In the genomic region with DNA sequence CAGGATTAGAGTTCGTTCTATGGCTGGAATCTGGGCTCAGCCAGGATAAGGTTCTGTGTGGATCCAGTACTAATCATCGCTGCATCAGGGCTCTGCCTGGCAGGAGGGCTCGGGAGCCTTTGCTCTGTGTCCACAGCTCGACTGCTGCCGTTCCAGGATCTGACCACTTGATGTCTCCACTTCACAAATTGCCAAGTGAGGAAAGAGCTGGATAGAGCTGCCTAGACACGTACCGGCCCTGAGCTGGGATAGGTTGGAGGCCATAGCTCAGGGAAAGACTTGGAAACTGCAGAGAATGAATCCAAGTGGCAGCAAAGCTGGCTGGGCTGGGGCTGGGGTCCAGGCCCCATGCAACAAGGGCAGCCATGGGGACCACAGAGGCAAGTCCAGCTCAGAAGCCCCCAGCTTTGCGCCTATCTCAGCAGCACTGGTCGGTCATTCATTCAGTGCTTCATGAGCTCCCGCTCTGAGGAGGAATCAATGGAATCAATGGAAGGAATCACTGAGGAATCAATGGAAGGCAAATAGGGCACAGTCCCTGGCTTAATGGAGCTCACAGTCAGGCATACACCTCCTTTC, we compare ENCODE assay signal across 8 cellular contexts. TPM values are rescaled to one million over a fixed set of nuclear protein-coding genes. Genes with fewer than 3 reads are reported as not detected.
A peak's percentile ranks its signal among the peaks of the same experiment; 100 is the strongest.
DNase-seq lines count a peak whose midpoint lies in the region; ATAC-seq, FAIRE-seq and TF ChIP-seq lines count a peak whose summit lies in the region.

No MANE protein-coding gene starts in this region.

- H3K23me2 ChIP-seq in H1 (ENCODE audit: low read depth, low read length): no peaks in the 10 kb centered on the region

- no peaks in the 10 kb centered on the region for H3K27me3 ChIP-seq in H1 (replicated peaks in 1 of 4; ENCODE audit: control insufficient read depth in 3 of 4, extremely low read depth in 1 of 4, insufficient read depth in 3 of 4, low read length in 3 of 4)

- ATAC-seq in GM21367 (IDR thresholded peaks at IDR 0.05; ENCODE audit: unreplicated experiment): peak; percentile 37

- H3K79me2 ChIP-seq in H1 (ENCODE audit: control insufficient read depth in 1 of 2, insufficient read depth in 2 of 2, low read length in 2 of 2): no peaks in the 10 kb centered on the region

- POLR2A ChIA-PET in H1 (lab: Charles Lee; ENCODE audit: partially characterized antibody): interaction anchor here (0.6 to 1.5 kb wide), 4 partner anchors 9 to 40 kb away, joined by 3 to 5 read pairs (median 3); a partner anchor contains a TSS

- no peak overlapping the region for H4K8ac ChIP-seq in H1 (ENCODE audit: extremely low read depth, insufficient read depth, low read length)

- H4K20me1 ChIP-seq in H1 (replicated peaks in 1 of 2; ENCODE audit: control insufficient read depth in 1 of 2, insufficient read depth in 2 of 2, low read length in 2 of 2): no peaks in the 10 kb centered on the region

- H2BK120ac ChIP-seq in H1 (replicated peaks; ENCODE audit: low read depth, low read length): no peak overlapping the region

- H4K5ac ChIP-seq in H1 (ENCODE audit: insufficient read length, low read depth, low read length): no peak overlapping the region

- WGBS in H1 (ENCODE audit: extremely low coverage in 1 of 2, insufficient coverage in 1 of 2, insufficient read length in 1 of 2, insufficient replicate concordance in 2 of 2, low coverage in 1 of 2, low lambda C conversion rate in 2 of 2, missing lambda C conversion rate in 1 of 2), 2 experiments: 41% methylated on average over 10 of the region's 10 CpGs; no CpG with 5 or more reads in 1 of the 2 experiments

- H3K36me3 ChIP-seq in H1 (ENCODE audit: control insufficient read depth in 2 of 4, insufficient read depth in 4 of 4, low read length in 3 of 4): no peaks in the 10 kb centered on the region

- H3K4me3 ChIP-seq in H1 (ENCODE audit: extremely low read depth in 1 of 4, insufficient read depth in 2 of 4, low read depth in 3 of 4, low read length in 4 of 4): no peak overlapping the region

- peak; percentile 45 for FAIRE-seq in H1 (lab: Jason Lieb, UNC)

- no peak overlapping the region for H3K23ac ChIP-seq in H1 (ENCODE audit: insufficient read length)

- H2AFZ ChIP-seq in H1 (ENCODE audit: low read length): peak overlapping the region; percentile 86

- H3K18ac ChIP-seq in H1 (ENCODE audit: extremely low read depth, low read length): no peak overlapping the region; the same call in 1 of the 2 replicates

- H3K27ac ChIP-seq in H1 (ENCODE audit: low read depth, low read length): no peak overlapping the region

- H3K4me1 ChIP-seq in H1 (replicated peaks in 1 of 4; ENCODE audit: control insufficient read depth in 3 of 4, insufficient read depth in 4 of 4, low read length in 3 of 4): peaks cover 0 to 3% (median 1%) of the 10 kb centered on the region in 4 experiments; a peak in 4 of 7 replicates

- no peaks in the 10 kb centered on the region for H3K9me3 ChIP-seq in H1 (ENCODE audit: insufficient read depth in 2 of 2, low read depth in 1 of 2, low read length in 1 of 2)

- H3K4ac ChIP-seq in H1 (replicated peaks; ENCODE audit: insufficient read length, low read depth, low read length): no peak overlapping the region

- TF ChIP-seq CTCF in H1 (IDR thresholded peaks at IDR 0.05; ENCODE audit: control extremely low read depth in 1 of 3, insufficient read depth in 1 of 3, low read depth in 1 of 3, low read length in 3 of 3): peak; percentile 75 to 93 (median 86)

- no peak overlapping the region for H2BK15ac ChIP-seq in H1 (ENCODE audit: low read length)

- no peak overlapping the region for H3K56ac ChIP-seq in H1 (replicated peaks; ENCODE audit: insufficient read length, low read depth, low read length)

- CTCF ChIA-PET in H1 (lab: Charles Lee; ENCODE audit: partially characterized antibody): interaction anchor here (0.6 to 6.4 kb wide), 42 partner anchors 8 to 1782 kb away, joined by 3 to 55 read pairs (median 5); a partner anchor contains a TSS

- peak overlapping the region; percentile 46 for H4K91ac ChIP-seq in H1 (replicated peaks; ENCODE audit: insufficient read length, low read length)

- peak; percentile 69 for DNase-seq in COLO668 (lab: John Stamatoyannopoulos, UW; ENCODE audit: unreplicated experiment)
- peak; percentile 84 for DNase-seq in HT1080 (ENCODE audit: low read depth)
- peak; percentile 76 for DNase-seq in NOMO-1 treated with dmso at 0.1 percent for 144 hours (lab: John Stamatoyannopoulos, UW; ENCODE audit: unreplicated experiment)
- DNase-seq in activated CD8-positive, alpha-beta memory T cell treated with anti-CD3 and anti-CD28 coated beads for 24 hours: peak; percentile 81
- DNase-seq in H1 (ENCODE audit: low read depth in 1 of 2, low spot score in 2 of 2): peak; percentile 70 to 79
- peak; percentile 24 for DNase-seq in middle frontal gyrus (ENCODE audit: extremely low spot score, low spot score)
- DNase-seq in stimulated activated CD8-positive, alpha-beta memory T cell treated with anti-CD3 and anti-CD28 coated beads, Interleukin-4, amount 100 ng/mL, for 48 hours: peak; percentile 80

- TF ChIP-seq RAD21 in H1 (IDR thresholded peaks at IDR 0.05 in 1 of 2, conservative IDR thresholded peaks at IDR 0.05 in 1 of 2; ENCODE audit: low read depth in 2 of 2, low read length in 2 of 2): peak; percentile 85 to 92

- TF ChIP-seq POLR2A in H1 (IDR thresholded peaks at IDR 0.05; ENCODE audit: control extremely low read depth in 1 of 2, low read depth in 2 of 2, low read length in 2 of 2): no peak

- no peak overlapping the region for H2AK5ac ChIP-seq in H1 (ENCODE audit: low read depth, low read length)

- no peak overlapping the region for H3K4me2 ChIP-seq in H1 (ENCODE audit: insufficient read depth in 1 of 2, low read depth in 2 of 2, low read length in 2 of 2)

- H3K14ac ChIP-seq in H1 (ENCODE audit: insufficient read length): no peak overlapping the region

- H3K79me1 ChIP-seq in H1 (ENCODE audit: low read depth, low read length): no peaks in the 10 kb centered on the region

- no peak overlapping the region for H2BK12ac ChIP-seq in H1 (ENCODE audit: low read depth, low read length)

- H2BK5ac ChIP-seq in H1 (ENCODE audit: low read depth, low read length): peak overlapping the region; percentile 32; the same call in 1 of the 2 replicates

- no peak for TF ChIP-seq EP300 in H1 (IDR thresholded peaks at IDR 0.05; ENCODE audit: borderline replicate concordance in 1 of 2, low read depth in 2 of 2, low read length in 2 of 2)

- H3K9ac ChIP-seq in H1 (replicated peaks in 1 of 4; ENCODE audit: extremely low read depth in 1 of 4, low read depth in 3 of 4, low read length in 3 of 4): no peak overlapping the region

- no peak overlapping the region for H2BK20ac ChIP-seq in H1 (ENCODE audit: low read length)

TF ChIP-seq in H1, 55 proteins besides CTCF, POLR2A, EP300 and RAD21:
- TF ChIP-seq CEBPB (IDR thresholded peaks at IDR 0.05; ENCODE audit: low read depth, low read length): peak; percentile 10; the same call in 1 of the 2 replicates
- peak; percentile 51 for TF ChIP-seq YY1 (IDR thresholded peaks at IDR 0.05; ENCODE audit: low read depth, low read length)
- TF ChIP-seq KDM1A (IDR thresholded peaks at IDR 0.05; ENCODE audit: borderline replicate concordance, low read length): no peak
- 0 out of 2 replicates have a peak, but pooled peaks have one; percentile 16 for TF ChIP-seq MAFK (IDR thresholded peaks at IDR 0.05; ENCODE audit: low read depth, low read length)
- TF ChIP-seq TEAD4 (IDR thresholded peaks at IDR 0.05; ENCODE audit: low read depth, low read length): 0 out of 2 replicates have a peak, but pooled peaks have one; percentile 2
TF ChIP-seq in H1: peak in this region for 4.

RNA-seq across cellular contexts. Expression of a gene that starts 38.0 kb away (rescaled TPM):
- 20.8 and 26.7 TPM in 2 replicates for total RNA-seq in HT1080 (2014; rRNA removed; shearing (Covaris generic))
- 64.5 and 79.5 TPM in 2 replicates for polyA plus RNA-seq in HT1080 (2015; cell fraction: cytosol; rRNA removed)
- 119 and 120 TPM in 2 replicates for polyA plus RNA-seq in HT1080 (2015; cell fraction: nucleus; rRNA removed)
- total RNA-seq in H1 (2021; fragmentation: NEBNext Ultra II Directional; extraction: Animal tissue kit (Norgen Biotek cat#: 25700)): 108 and 114 TPM in 2 replicates
- 5.9 and 7.4 TPM in 2 replicates for polyA plus RNA-seq in H1 (2011; rRNA removed)
- 15.2 TPM for polyA plus RNA-seq in H1 (2011; cell fraction: cytosol; rRNA removed)
- 9.0 TPM for polyA plus RNA-seq in H1 (2011; cell fraction: nucleus; rRNA removed)
- polyA plus RNA-seq in H1 (2012, experiment 1 of 2): 56.8 to 90.7 TPM (median 64.1 TPM) in 4 replicates
- polyA plus RNA-seq in H1 (2012, experiment 2 of 2): 7.1 TPM
- polyA plus RNA-seq in H1 (2013, experiment 1 of 2): 112 TPM
- 105 TPM for polyA plus RNA-seq in H1 (2013, experiment 2 of 2)
- 9.0 and 13.1 TPM in 2 replicates for polyA minus RNA-seq in H1 (2011; rRNA and poly(A)+ RNA removed)
- polyA minus RNA-seq in H1 (2011; cell fraction: cytosol; rRNA and poly(A)+ RNA removed): 28.2 TPM
- 24.8 TPM for polyA minus RNA-seq in H1 (2011; cell fraction: nucleus; rRNA and poly(A)+ RNA removed)

Comparison
In these comparisons a context has a peak if more than half of its experiments do, and no peak if none do; other contexts are left out.
1. DNase-seq: peak in every context shown above with its lines; median percentile 84 in HT1080; 81 in activated CD8-positive, alpha-beta memory T cell treated with anti-CD3 and anti-CD28 coated beads for 24 hours; 80 in stimulated activated CD8-positive, alpha-beta memory T cell treated with anti-CD3 and anti-CD28 coated beads, Interleukin-4, amount 100 ng/mL, for 48 hours; 76 in NOMO-1 treated with dmso at 0.1 percent for 144 hours; 74 in H1; 69 in COLO668; 24 in middle frontal gyrus.